In the genomic region with DNA sequence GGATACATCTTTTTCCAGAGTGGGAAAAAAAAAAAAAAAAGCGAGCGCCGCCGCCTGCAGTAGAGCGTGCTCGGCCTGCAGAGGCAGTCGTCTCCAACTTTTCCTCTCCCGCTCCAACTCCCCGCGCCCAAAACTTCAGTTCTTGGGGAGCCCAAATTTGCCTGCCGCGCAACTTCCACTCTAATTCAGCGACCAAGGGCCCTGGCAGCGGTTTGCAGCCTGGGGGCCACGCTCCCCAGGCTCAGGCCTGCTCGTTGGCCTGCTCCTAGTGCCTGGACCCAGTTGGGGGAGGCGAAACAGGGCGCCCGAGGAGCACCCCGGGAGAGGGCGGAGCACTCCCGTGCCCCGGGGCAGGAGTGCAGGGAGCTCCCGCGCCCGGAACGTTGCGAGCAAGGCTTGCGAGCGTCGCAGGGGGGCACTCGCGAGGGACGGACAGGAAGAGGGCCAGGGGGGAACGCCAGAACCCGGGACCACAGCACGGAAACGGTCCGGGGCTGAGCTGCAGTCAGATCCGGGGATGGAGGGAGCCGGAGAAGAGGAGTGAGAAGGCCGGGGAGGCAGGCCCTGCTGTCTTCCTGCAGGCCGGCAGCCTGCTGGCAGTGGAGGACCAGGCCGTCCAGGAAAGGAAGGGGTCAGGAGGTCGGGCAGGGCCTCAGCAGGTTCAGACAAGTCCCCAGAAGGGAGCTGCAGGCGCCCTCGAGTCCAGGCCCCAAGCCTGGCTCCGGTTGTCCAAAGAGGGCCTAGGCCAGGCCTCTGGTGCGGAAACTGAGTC, we compare ENCODE assay signal across 8 cellular contexts. TPM values are rescaled to one million over a fixed set of nuclear protein-coding genes. Genes with fewer than 3 reads are reported as not detected.
DNase-seq lines count a peak whose midpoint lies in the region; TF ChIP-seq lines count a peak whose summit lies in the region.

A gene with protein sequence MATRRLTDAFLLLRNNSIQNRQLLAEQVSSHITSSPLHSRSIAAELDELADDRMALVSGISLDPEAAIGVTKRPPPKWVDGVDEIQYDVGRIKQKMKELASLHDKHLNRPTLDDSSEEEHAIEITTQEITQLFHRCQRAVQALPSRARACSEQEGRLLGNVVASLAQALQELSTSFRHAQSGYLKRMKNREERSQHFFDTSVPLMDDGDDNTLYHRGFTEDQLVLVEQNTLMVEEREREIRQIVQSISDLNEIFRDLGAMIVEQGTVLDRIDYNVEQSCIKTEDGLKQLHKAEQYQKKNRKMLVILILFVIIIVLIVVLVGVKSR (plus strand): TSS at position 508 of the 772 bp plus-strand sequence. CDS start 724 bp downstream, outside the sequence.

- H2AFZ ChIP-seq in H9 (ENCODE audit: low read length) (no peak within 1 kb of the TSS), MM.1S (ENCODE audit: low read length) (peak within 1 kb of the TSS; percentile 99), neuronal stem cell (ENCODE audit: low read length) (peak within 1 kb of the TSS; percentile 100)

- H3T11ph ChIP-seq in H9 (ENCODE audit: low read length), result no peak within 1 kb of the TSS

- H2BK12ac ChIP-seq in H9 (ENCODE audit: insufficient read length, low read depth, low read length) (no peak within 1 kb of the TSS), neuronal stem cell (ENCODE audit: low read length) (no peak within 1 kb of the TSS)

- H3K9me3 Mint-ChIP-seq in H9, result no peaks in the 10 kb centered on the region; a peak in 1 of 5 replicates

- H3K4me3 Mint-ChIP-seq in H9, result peak within 1 kb of the TSS; percentile 95 to 98

- H3K36me3 Mint-ChIP-seq in H9 (ENCODE audit: insufficient read depth in 1 of 3, low read depth in 3 of 3), result peaks cover 0 to 5% (median 2%) of the 10 kb centered on the region in 3 experiments; a peak in 4 of 7 replicates

- peak within 1 kb of the TSS; percentile 70 for H3K56ac ChIP-seq in H9 (ENCODE audit: insufficient read length, low read depth, low read length)

- no peaks in the 10 kb centered on the region for H4K20me1 ChIP-seq in H9 (ENCODE audit: control insufficient read depth, insufficient read depth, insufficient read length)
- H4K20me1 ChIP-seq in MM.1S (ENCODE audit: insufficient read depth, low read length), result no peaks in the 10 kb centered on the region; the same call in 1 of the 2 replicates

- H3K9me3 ChIP-seq in H9 (ENCODE audit: control insufficient read depth, low read depth, low read length) (no peaks in the 10 kb centered on the region), MM.1S (replicated peaks; ENCODE audit: insufficient read depth, low read length) (no peaks in the 10 kb centered on the region), SJSA1 (replicated peaks) (no peaks in the 10 kb centered on the region), neuronal stem cell (replicated peaks in 1 of 2; ENCODE audit: control insufficient read depth in 2 of 2, insufficient read depth in 1 of 2, low read depth in 1 of 2, low read length in 2 of 2) (no peaks in the 10 kb centered on the region), subcutaneous abdominal adipose tissue (ENCODE audit: control insufficient read depth in 5 of 5, low read length in 5 of 5) (no peaks in the 10 kb centered on the region)

- H3K14ac ChIP-seq in H9 (ENCODE audit: insufficient read depth, low read length) (peak within 1 kb of the TSS; percentile 85), neuronal stem cell (ENCODE audit: low read length) (no peak within 1 kb of the TSS)

- no peak within 1 kb of the TSS for H2BK20ac ChIP-seq in H9 (ENCODE audit: low read depth, low read length, poor library complexity, severe bottlenecking)

- TF ChIP-seq CTCF in H9 (conservative IDR thresholded peaks at IDR 0.05) (peak; percentile 82), MM.1S (IDR thresholded peaks at IDR 0.05; ENCODE audit: low read length) (peak; percentile 63)

- H3K4me1 Mint-ChIP-seq in H9, result peaks cover 31% of the 10 kb centered on the region in 2 experiments

- no peak within 1 kb of the TSS for H4K5ac ChIP-seq in H9 (ENCODE audit: insufficient read length, low read depth, low read length)

- peak within 1 kb of the TSS; percentile 98 to 100 (median 99) for H3K27ac Mint-ChIP-seq in H9

- H3K79me1 ChIP-seq in H9 (ENCODE audit: insufficient read depth, low read depth, low read length, poor library complexity, severe bottlenecking) (no peaks in the 10 kb centered on the region), neuronal stem cell (ENCODE audit: low read depth, low read length) (peaks cover 2% of the 10 kb centered on the region)

- H3K79me2 ChIP-seq in H9 (ENCODE audit: insufficient read depth, low read length) (peaks cover 14% of the 10 kb centered on the region; the same call in 1 of the 2 replicates), MM.1S (ENCODE audit: low read length) (peaks cover 47% of the 10 kb centered on the region)

- no peaks in the 10 kb centered on the region; the same call in 1 of the 2 replicates for H3K36me3 ChIP-seq in MM.1S (replicated peaks; ENCODE audit: insufficient read depth, low read length)
- peaks cover 40% of the 10 kb centered on the region for H3K36me3 ChIP-seq in SJSA1
- no peaks in the 10 kb centered on the region for H3K36me3 ChIP-seq in neuronal stem cell (replicated peaks in 1 of 2; ENCODE audit: control insufficient read depth in 2 of 2, insufficient read depth in 2 of 2, low read length in 2 of 2)
- peaks cover 0 to 4% (median 0%) of the 10 kb centered on the region in 5 donors for H3K36me3 ChIP-seq in subcutaneous abdominal adipose tissue (ENCODE audit: control insufficient read depth in 5 of 5, insufficient read depth in 5 of 5, low read length in 5 of 5)

- H3K9me2 ChIP-seq in MM.1S (replicated peaks; ENCODE audit: insufficient read depth, low read length), result no peaks in the 10 kb centered on the region

- no peak within 1 kb of the TSS for H2AK5ac ChIP-seq in H9 (ENCODE audit: insufficient read length, low read length)
- H2AK5ac ChIP-seq in neuronal stem cell (ENCODE audit: low read depth, low read length), result peak within 1 kb of the TSS; percentile 50

- H3K23ac ChIP-seq in H9 (ENCODE audit: insufficient read length, low read depth, low read length) (no peak within 1 kb of the TSS), neuronal stem cell (ENCODE audit: low read depth, low read length, poor library complexity) (peak within 1 kb of the TSS; percentile 59)

- peaks cover 11% of the 10 kb centered on the region; the same call in 1 of the 2 replicates for H3F3A ChIP-seq in MM.1S (ENCODE audit: insufficient read depth, low read length)

- H3K27me3 ChIP-seq in H9 (ENCODE audit: insufficient read depth, low read length) (no peaks in the 10 kb centered on the region), MM.1S (replicated peaks; ENCODE audit: insufficient read depth, low read length) (peaks cover 35% of the 10 kb centered on the region), SJSA1 (replicated peaks) (no peaks in the 10 kb centered on the region), neuronal stem cell (ENCODE audit: control insufficient read depth in 3 of 3, insufficient read depth in 3 of 3, low read depth in 1 of 3, low read length in 3 of 3) (peaks cover 0 to 11% (median 0%) of the 10 kb centered on the region in 3 experiments), subcutaneous abdominal adipose tissue (ENCODE audit: control insufficient read depth in 5 of 5, insufficient read depth in 4 of 5, low read length in 5 of 5) (no peaks in the 10 kb centered on the region)

- H3K4ac ChIP-seq in H9 (ENCODE audit: low read depth, low read length) (peak within 1 kb of the TSS; percentile 11), neuronal stem cell (ENCODE audit: low read length) (peak within 1 kb of the TSS; percentile 42)

- H2BK5ac ChIP-seq in H9 (ENCODE audit: insufficient read length, low read length), result peak within 1 kb of the TSS; percentile 88
- H2BK5ac ChIP-seq in neuronal stem cell (ENCODE audit: low read length), result peak within 1 kb of the TSS; percentile 88

- H3K18ac ChIP-seq in H9 (ENCODE audit: insufficient read length, low read depth, low read length) (peak within 1 kb of the TSS; percentile 84), neuronal stem cell (ENCODE audit: low read length) (peak within 1 kb of the TSS; percentile 96)

- H3K4me2 ChIP-seq in H9 (ENCODE audit: insufficient read depth, insufficient read length, low read length) (peak within 1 kb of the TSS; percentile 98), MM.1S (ENCODE audit: low read depth, low read length) (peak within 1 kb of the TSS; percentile 92), neuronal stem cell (ENCODE audit: insufficient read depth, low read length, poor library complexity, severe bottlenecking) (peak within 1 kb of the TSS; percentile 93)

- WGBS in H9 (ENCODE audit: extremely low coverage, insufficient read length, low lambda C conversion rate), result no CpG with 5 or more reads among the region's 49 CpGs
- no CpG with 5 or more reads among the region's 49 CpGs for WGBS in neuronal stem cell (ENCODE audit: extremely low coverage in 2 of 2, insufficient read length in 2 of 2, insufficient replicate concordance in 1 of 2), 2 donors

- H2BK15ac ChIP-seq in H9 (ENCODE audit: low read depth, low read length) (no peak within 1 kb of the TSS; the same call in 1 of the 2 replicates), neuronal stem cell (ENCODE audit: low read length) (no peak within 1 kb of the TSS)

- peaks cover 21% of the 10 kb centered on the region for H3K23me2 ChIP-seq in H9 (ENCODE audit: insufficient read length, low read depth, low read length, poor library complexity, severe bottlenecking)

- H3K27ac ChIP-seq in H9 (ENCODE audit: insufficient read length, low read depth, low read length) (peak within 1 kb of the TSS; percentile 95), MM.1S (ENCODE audit: low read length) (peak within 1 kb of the TSS; percentile 58; the same call in 1 of the 2 replicates), SJSA1 (peak within 1 kb of the TSS; percentile 85), neuronal stem cell (replicated peaks; ENCODE audit: low read length) (peak within 1 kb of the TSS; percentile 71), subcutaneous abdominal adipose tissue (ENCODE audit: low read depth, low read length) (peak within 1 kb of the TSS; percentile 86)

- peaks cover 2% of the 10 kb centered on the region; the same call in 1 of the 2 replicates for H3K4me1 ChIP-seq in H9 (ENCODE audit: insufficient read depth, low read length)
- H3K4me1 ChIP-seq in MM.1S (ENCODE audit: low read length), result peaks cover 9% of the 10 kb centered on the region; the same call in 1 of the 2 replicates
- H3K4me1 ChIP-seq in SJSA1 (replicated peaks), result peaks cover 26% of the 10 kb centered on the region
- H3K4me1 ChIP-seq in neuronal stem cell (ENCODE audit: control insufficient read depth in 2 of 2, insufficient read depth in 1 of 2, low read depth in 1 of 2, low read length in 2 of 2), result peaks cover 3 to 15% of the 10 kb centered on the region in 2 donors
- peaks cover 4 to 53% (median 42%) of the 10 kb centered on the region in 5 donors for H3K4me1 ChIP-seq in subcutaneous abdominal adipose tissue (ENCODE audit: control insufficient read depth in 5 of 5, insufficient read depth in 5 of 5, low read length in 5 of 5)

- H3K4me3 ChIP-seq in MM.1S (ENCODE audit: low read length) (peak within 1 kb of the TSS; percentile 100), SJSA1 (peak within 1 kb of the TSS; percentile 75), neuronal stem cell (ENCODE audit: low read length in 2 of 2) (peak within 1 kb of the TSS; percentile 82 to 94), subcutaneous abdominal adipose tissue (ENCODE audit: low read depth in 1 of 5, low read length in 5 of 5) (peak within 1 kb of the TSS; percentile 96 to 99 (median 99))

- H4K91ac ChIP-seq in H9 (ENCODE audit: insufficient read length, low read depth, low read length) (peak within 1 kb of the TSS; percentile 11), neuronal stem cell (ENCODE audit: low read depth, low read length, poor library complexity) (no peak within 1 kb of the TSS)

- no peak within 1 kb of the TSS for H4K8ac ChIP-seq in H9 (replicated peaks; ENCODE audit: insufficient read length, low read depth, low read length)
- H4K8ac ChIP-seq in neuronal stem cell (ENCODE audit: low read depth, low read length), result peak within 1 kb of the TSS; percentile 77

- peak within 1 kb of the TSS; percentile 71 for H3K9ac ChIP-seq in H9 (ENCODE audit: extremely low read depth, insufficient read length, low read length)
- peak within 1 kb of the TSS; percentile 97 for H3K9ac ChIP-seq in MM.1S (ENCODE audit: low read length)
- peak within 1 kb of the TSS; percentile 94 for H3K9ac ChIP-seq in neuronal stem cell (ENCODE audit: low read depth, low read length, poor library complexity)
- peak within 1 kb of the TSS; percentile 98 to 100 (median 99) for H3K9ac ChIP-seq in subcutaneous abdominal adipose tissue (ENCODE audit: low read length in 5 of 5)

- DNase-seq in ELF-1 (ENCODE audit: low read depth, low spot score) (peak; percentile 96), H9 (peak; percentile 90), MM.1S (peak; percentile 92), SJSA1 (ENCODE audit: low read depth in 1 of 2, low spot score in 2 of 2) (peak; percentile 94 to 99), foreskin melanocyte (peak; percentile 94), neuronal stem cell (ENCODE audit: low spot score) (peak; percentile 94)
- peak; percentile 91 for DNase-seq in activated naive CD4-positive, alpha-beta T cell treated with Interleukin-2 at 50 U/mL for 16 hours

- peaks cover 2% of the 10 kb centered on the region; the same call in 1 of the 2 replicates for H3K27me3 Mint-ChIP-seq in H9 (ENCODE audit: low read depth)

- H2BK120ac ChIP-seq in H9 (ENCODE audit: low read depth, low read length, poor library complexity, severe bottlenecking) (no peak within 1 kb of the TSS), neuronal stem cell (ENCODE audit: low read depth, low read length) (no peak within 1 kb of the TSS)

RNA-seq across cellular contexts. Expression of the gene that starts here (rescaled TPM):
- 81.4 and 87.8 TPM in 2 replicates for total RNA-seq in H9 (2021)
- 26.2 and 32.7 TPM in 2 replicates for total RNA-seq in SJSA1 (2014; rRNA removed; shearing (Covaris generic))
- polyA plus RNA-seq in neuronal stem cell (2013, experiment 1 of 2), result 45.1 TPM
- 45.7 TPM for polyA plus RNA-seq in neuronal stem cell (2013, experiment 2 of 2)

Comparison
In these comparisons a context has a peak if more than half of its experiments do, and no peak if none do; other contexts are left out.
1. Peak in every context shown above with its lines: DNase-seq, H3K4me3 ChIP-seq and H3K27ac ChIP-seq.